19 cellular contexts compared by ENCODE assay signal in the genomic region with DNA sequence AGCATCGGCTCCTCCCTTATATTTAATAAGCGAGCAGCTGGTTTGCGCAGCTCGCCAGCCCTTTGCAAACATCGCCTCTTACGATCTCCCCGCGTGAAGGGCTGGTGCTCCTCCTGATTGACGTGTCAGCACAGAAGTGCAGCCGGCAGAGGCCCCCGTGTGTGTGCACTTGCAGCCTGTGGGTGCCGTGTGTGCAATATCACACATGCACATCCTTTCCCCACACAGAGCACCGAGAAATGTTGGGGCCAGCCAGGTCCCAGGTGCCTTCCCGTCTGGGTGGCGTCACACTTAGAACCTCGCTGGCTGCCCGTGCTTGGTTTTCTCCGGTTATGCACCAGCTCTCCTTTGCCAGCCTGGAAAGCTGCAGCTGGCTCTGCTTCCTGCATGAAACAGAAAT.
DNase-seq lines count a peak whose midpoint lies in the region.
"Had no signal": no experiment of that assay in that cellular context is flagged by ENCODE, and none has a peak within 500 bp of the region (broad histone marks: within the 10 kb centered on the region; RNA-seq: fewer than 3 reads in every experiment).

No MANE protein-coding gene starts in this region.

- no peak overlapping the region for H2BK5ac ChIP-seq in neuronal stem cell (ENCODE audit: low read length)

- no CpG with 5 or more reads among the region's 18 CpGs for WGBS in neuronal stem cell (ENCODE audit: extremely low coverage in 2 of 2, insufficient read length in 2 of 2, insufficient replicate concordance in 1 of 2), 2 donors

- no peak overlapping the region for H3K27ac Mint-ChIP-seq in activated CD4-positive, alpha-beta memory T cell treated with anti-CD3 and anti-CD28 coated beads for 36 hours
- H3K27ac Mint-ChIP-seq: activated naive CD8-positive, alpha-beta T cell treated with anti-CD3 and anti-CD28 coated beads, Interleukin-2, amount 10 ng/mL, durations not matched to agents 7 days and 5 days; CD4-positive, alpha-beta memory T cell; natural killer cell had no signal

- H3K9me3 ChIP-seq in neuronal stem cell (replicated peaks in 1 of 2; ENCODE audit: control insufficient read depth in 2 of 2, insufficient read depth in 1 of 2, low read depth in 1 of 2, low read length in 2 of 2) = no peaks in the 10 kb centered on the region
- H3K9me3 ChIP-seq: prostate gland, tibial artery had no signal

- no peak overlapping the region for H2BK120ac ChIP-seq in neuronal stem cell (ENCODE audit: low read depth, low read length)

- H2BK12ac ChIP-seq in neuronal stem cell (ENCODE audit: low read length) = no peak overlapping the region

- H3K27me3 ChIP-seq in neuronal stem cell (ENCODE audit: control insufficient read depth in 3 of 3, insufficient read depth in 3 of 3, low read depth in 1 of 3, low read length in 3 of 3) = no peaks in the 10 kb centered on the region

- H3K9me3 Mint-ChIP-seq in activated CD4-positive, alpha-beta memory T cell treated with anti-CD3 and anti-CD28 coated beads for 36 hours = no peaks in the 10 kb centered on the region
- H3K9me3 Mint-ChIP-seq: activated naive CD8-positive, alpha-beta T cell treated with anti-CD3 and anti-CD28 coated beads, Interleukin-2, amount 10 ng/mL, durations not matched to agents 7 days and 5 days; CD4-positive, alpha-beta memory T cell; natural killer cell had no signal

- H3K4me1 ChIP-seq in neuronal stem cell (ENCODE audit: control insufficient read depth in 2 of 2, insufficient read depth in 1 of 2, low read depth in 1 of 2, low read length in 2 of 2) = peaks cover 0 to 9% of the 10 kb centered on the region in 2 donors
- H3K4me1 ChIP-seq: prostate gland, tibial artery had no signal

- H4K91ac ChIP-seq in neuronal stem cell (ENCODE audit: low read depth, low read length, poor library complexity) = no peak overlapping the region

- H3K18ac ChIP-seq in neuronal stem cell (ENCODE audit: low read length) = no peak overlapping the region

- H3K14ac ChIP-seq in neuronal stem cell (ENCODE audit: low read length) = no peak overlapping the region

- H2AK5ac ChIP-seq in neuronal stem cell (ENCODE audit: low read depth, low read length) = no peak overlapping the region

- no peaks in the 10 kb centered on the region for H3K36me3 ChIP-seq in neuronal stem cell (replicated peaks in 1 of 2; ENCODE audit: control insufficient read depth in 2 of 2, insufficient read depth in 2 of 2, low read length in 2 of 2)
- H3K36me3 ChIP-seq: prostate gland, tibial artery had no signal

- H3K4ac ChIP-seq in neuronal stem cell (ENCODE audit: low read length) = no peak overlapping the region

- H3K4me2 ChIP-seq in neuronal stem cell (ENCODE audit: insufficient read depth, low read length, poor library complexity, severe bottlenecking) = no peak overlapping the region

- no peak overlapping the region for H3K27ac ChIP-seq in neuronal stem cell (replicated peaks; ENCODE audit: low read length)
- H3K27ac ChIP-seq: prostate gland, tibial artery had no signal

- DNase-seq in DMS79 (lab: John Stamatoyannopoulos, UW) (peak; percentile 64), NCI-H2029 (lab: John Stamatoyannopoulos, UW) (peak; percentile 86), NCI-H748 treated with DMSO at 0.1 percent for 48 hours (lab: John Stamatoyannopoulos, UW) (peak; percentile 24), neuronal stem cell (ENCODE audit: low spot score) (no peak), NCI-H146 (lab: John Stamatoyannopoulos, UW) (no peak), mucosa of gallbladder (ENCODE audit: low spot score) (no peak), NCI-H226 (no peak)
- DNase-seq in activated CD4-positive, alpha-beta memory T cell treated with anti-CD3 and anti-CD28 coated beads for 36 hours = no peak
- DNase-seq: activated CD4-positive, alpha-beta T cell treated with anti-CD3 and anti-CD28 coated beads for 4 hours; activated naive CD8-positive, alpha-beta T cell treated with anti-CD3 and anti-CD28 coated beads, Interleukin-2, amount 10 ng/mL, durations not matched to agents 7 days and 5 days; CD4-positive, alpha-beta memory T cell; EL; HCEC 1CT; KBM-7; natural killer cell; stimulated activated naive CD8-positive, alpha-beta T cell treated with anti-CD3 and anti-CD28 coated beads, Interleukin-15, Interleukin-2, amounts not matched to agents 100 U/mL and 50 U/mL, for 24 hours; T-helper 1 cell; tibial artery had no signal

- H4K8ac ChIP-seq in neuronal stem cell (ENCODE audit: low read depth, low read length) = no peak overlapping the region

- H2AFZ ChIP-seq in neuronal stem cell (ENCODE audit: low read length) = no peak overlapping the region

- POLR2A ChIA-PET in activated CD4-positive, alpha-beta memory T cell treated with anti-CD3 and anti-CD28 coated beads for 36 hours (lab: Charles Lee) = no interaction called here

- H3K27me3 Mint-ChIP-seq in activated CD4-positive, alpha-beta memory T cell treated with anti-CD3 and anti-CD28 coated beads for 36 hours = peaks cover 11% of the 10 kb centered on the region
- H3K27me3 Mint-ChIP-seq: activated naive CD8-positive, alpha-beta T cell treated with anti-CD3 and anti-CD28 coated beads, Interleukin-2, amount 10 ng/mL, durations not matched to agents 7 days and 5 days had no signal

- H3K36me3 Mint-ChIP-seq in activated CD4-positive, alpha-beta memory T cell treated with anti-CD3 and anti-CD28 coated beads for 36 hours = no peaks in the 10 kb centered on the region
- H3K36me3 Mint-ChIP-seq: activated naive CD8-positive, alpha-beta T cell treated with anti-CD3 and anti-CD28 coated beads, Interleukin-2, amount 10 ng/mL, durations not matched to agents 7 days and 5 days; CD4-positive, alpha-beta memory T cell; natural killer cell had no signal

- peak overlapping the region; percentile 34 for H3K23ac ChIP-seq in neuronal stem cell (ENCODE audit: low read depth, low read length, poor library complexity)

- CTCF ChIA-PET in activated CD4-positive, alpha-beta memory T cell treated with anti-CD3 and anti-CD28 coated beads for 36 hours (lab: Charles Lee) = no interaction called here

- H3K4me1 Mint-ChIP-seq in activated CD4-positive, alpha-beta memory T cell treated with anti-CD3 and anti-CD28 coated beads for 36 hours (ENCODE audit: low read depth) = no peaks in the 10 kb centered on the region
- H3K4me1 Mint-ChIP-seq: activated naive CD8-positive, alpha-beta T cell treated with anti-CD3 and anti-CD28 coated beads, Interleukin-2, amount 10 ng/mL, durations not matched to agents 7 days and 5 days; CD4-positive, alpha-beta memory T cell; natural killer cell had no signal

- no peaks in the 10 kb centered on the region for H3K79me1 ChIP-seq in neuronal stem cell (ENCODE audit: low read depth, low read length)

- H3K4me3 ChIP-seq in neuronal stem cell (ENCODE audit: low read length in 2 of 2) = no peak overlapping the region
- H3K4me3 ChIP-seq: prostate gland, tibial artery had no signal

- H3K9ac ChIP-seq in neuronal stem cell (ENCODE audit: low read depth, low read length, poor library complexity) = peak overlapping the region; percentile 57

- no peak overlapping the region for H2BK15ac ChIP-seq in neuronal stem cell (ENCODE audit: low read length)

- no peak overlapping the region for H3K4me3 Mint-ChIP-seq in activated CD4-positive, alpha-beta memory T cell treated with anti-CD3 and anti-CD28 coated beads for 36 hours
- H3K4me3 Mint-ChIP-seq: activated naive CD8-positive, alpha-beta T cell treated with anti-CD3 and anti-CD28 coated beads, Interleukin-2, amount 10 ng/mL, durations not matched to agents 7 days and 5 days; CD4-positive, alpha-beta memory T cell; natural killer cell had no signal

- intact Hi-C loops in activated CD4-positive, alpha-beta memory T cell treated with anti-CD3 and anti-CD28 coated beads for 36 hours (cut with micrococcal nuclease) = no loop called here

Comparison
In these comparisons a context has a peak if more than half of its experiments do, and no peak if none do; other contexts are left out.
1. DNase-seq: peak in DMS79 (single experiment), NCI-H2029 (single experiment) and NCI-H748 treated with DMSO at 0.1 percent for 48 hours (single experiment); none in neuronal stem cell (single experiment), NCI-H146 (single experiment), mucosa of gallbladder (single experiment), activated CD4-positive, alpha-beta memory T cell treated with anti-CD3 and anti-CD28 coated beads for 36 hours (single experiment) and NCI-H226 (single experiment).